ENCODE assay signal across 7 cellular contexts in the genomic region with DNA sequence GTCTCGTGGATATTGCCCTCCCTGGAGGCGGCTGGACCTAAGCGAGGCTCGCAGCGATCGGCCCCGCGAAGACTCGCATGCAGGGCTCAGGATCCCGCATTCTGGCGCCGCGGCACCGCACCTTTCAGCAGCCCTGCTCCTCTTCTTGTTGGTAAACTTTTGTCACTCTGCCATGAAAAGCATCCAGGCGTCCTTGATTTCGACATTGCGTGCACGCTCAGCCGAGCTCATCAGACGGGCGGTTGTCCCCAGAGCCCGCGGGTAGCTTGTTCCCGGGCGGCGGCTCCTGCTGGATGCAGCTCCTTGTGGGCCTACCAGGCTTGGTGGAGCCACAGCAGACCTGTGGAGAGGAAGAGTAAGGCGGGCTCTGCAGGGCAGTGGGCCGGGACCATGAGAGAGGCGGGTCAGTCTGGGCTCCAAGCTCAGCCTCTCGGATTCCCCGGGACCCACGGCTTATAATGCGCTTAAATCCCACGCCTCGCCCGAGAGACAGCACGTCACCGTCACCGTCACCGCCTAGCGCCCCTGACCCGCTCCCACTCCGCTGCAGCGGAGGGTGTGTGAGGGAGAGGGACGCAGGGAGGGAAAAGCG. TPM values are rescaled to one million over a fixed set of nuclear protein-coding genes. Genes with fewer than 3 reads are reported as not detected.
A peak's percentile ranks its signal among the peaks of the same experiment; 100 is the strongest.
DNase-seq lines count a peak whose midpoint lies in the region; ATAC-seq and TF ChIP-seq lines count a peak whose summit lies in the region.

No MANE protein-coding gene starts in this region.

- peaks cover 10% of the 10 kb centered on the region for H3K27me3 Mint-ChIP-seq in chondrocyte (ENCODE audit: low read depth)

- peaks cover 22% of the 10 kb centered on the region for H3K9me3 Mint-ChIP-seq in chondrocyte (ENCODE audit: low read depth)

- H3K4me3 Mint-ChIP-seq in chondrocyte (ENCODE audit: unreplicated experiment) = peak overlapping the region; percentile 70

- in situ Hi-C loops in HAP-1 (cut with MboI; ENCODE audit: low sequenced_read_pairs) = no loop called here

- no peak for ATAC-seq in GM18498 (IDR thresholded peaks at IDR 0.05; ENCODE audit: unreplicated experiment)

- H3K27ac Mint-ChIP-seq in chondrocyte (ENCODE audit: unreplicated experiment) = peak overlapping the region; percentile 61

- H3K27me3 ChIP-seq in HAP-1 (ENCODE audit: low read depth) (no peaks in the 10 kb centered on the region), mucosa of stomach (ENCODE audit: control insufficient read depth, insufficient read depth, low read length) (peaks cover 11% of the 10 kb centered on the region)

- H3K9ac ChIP-seq in mucosa of stomach (ENCODE audit: low read length) = peak overlapping the region; percentile 57

- peaks cover 11% of the 10 kb centered on the region for H3K36me3 Mint-ChIP-seq in chondrocyte (ENCODE audit: low read depth)

- no peak for TF ChIP-seq CTCF in chondrocyte (IDR thresholded peaks at IDR 0.05)

- H3K4me3 ChIP-seq in HAP-1 (peak overlapping the region; percentile 65), mucosa of stomach (ENCODE audit: low read length) (peak overlapping the region; percentile 25)

- peaks cover 18% of the 10 kb centered on the region for H3K4me1 Mint-ChIP-seq in chondrocyte (ENCODE audit: low read depth)

- DNase-seq in HAP-1 (ENCODE audit: low spot score in 2 of 2) (peak; percentile 42 to 62), NCI-H774 (lab: John Stamatoyannopoulos, UW) (peak; percentile 49), chondrocyte (ENCODE audit: low spot score) (no peak), AG08396 (ENCODE audit: low spot score) (no peak), GDM1 (lab: John Stamatoyannopoulos, UW) (no peak)

- H3K36me3 ChIP-seq in HAP-1 (replicated peaks) = no peaks in the 10 kb centered on the region; the same call in none of the 2 replicates
- H3K36me3 ChIP-seq in mucosa of stomach (ENCODE audit: control insufficient read depth, insufficient read depth, low read length) = no peaks in the 10 kb centered on the region

- H3K4me1 ChIP-seq in HAP-1 (peaks cover 10% of the 10 kb centered on the region; the same call in 1 of the 2 replicates), mucosa of stomach (ENCODE audit: control insufficient read depth, insufficient read depth, low read length) (peaks cover 4% of the 10 kb centered on the region)

- peaks cover 10% of the 10 kb centered on the region for H3K9me3 ChIP-seq in HAP-1
- H3K9me3 ChIP-seq in mucosa of stomach (ENCODE audit: control insufficient read depth, low read length) = no peaks in the 10 kb centered on the region

RNA-seq across cellular contexts. Expression of gene ANKRD18A, which starts 1.8 kb away (rescaled TPM):
- total RNA-seq in chondrocyte = 0.29 to 5.2 TPM (median 4.5 TPM) in 3 replicates

Comparison
In these comparisons a context has a peak if more than half of its experiments do, and no peak if none do; other contexts are left out.
1. DNase-seq: peak in HAP-1 (2 of 2) and NCI-H774 (single experiment); none in chondrocyte (single experiment), AG08396 (single experiment) and GDM1 (single experiment).